Comparison of ENCODE assay signal across 8 cellular contexts in genomic region chr15:101723874-101724674, GRCh38.
DNase-seq lines count a peak whose midpoint lies in the region; ATAC-seq and TF ChIP-seq lines count a peak whose summit lies in the region.

TSS of gene TARS3 (minus strand) at chr15:101724473. CDS start at chr15:101724387, 86 bp downstream.

- TF ChIP-seq CTCF in AG04449 (IDR thresholded peaks at IDR 0.05; ENCODE audit: insufficient read depth, low read length, missing control alignments) (peak; percentile 24), WERI-Rb-1 (IDR thresholded peaks at IDR 0.05; ENCODE audit: low read depth, low read length) (no peak), cardiac fibroblast (IDR thresholded peaks at IDR 0.05; ENCODE audit: low read depth, low read length) (peak; percentile 2)

- H3K27me3 ChIP-seq in WERI-Rb-1 (ENCODE audit: insufficient read depth, low read depth, severe bottlenecking), result no peaks in the 10 kb centered on the region

- peak within 1 kb of the TSS; percentile 86 for H3K27ac ChIP-seq in WERI-Rb-1

- no peak for DNase-seq in AG04449 (ENCODE audit: low read depth, low spot score)
- peak; percentile 35 for DNase-seq in NCI-H2196 treated with DMSO at 0.1 percent for 48 hours (lab: John Stamatoyannopoulos, UW; ENCODE audit: unreplicated experiment)
- peak; percentile 96 for DNase-seq in WERI-Rb-1
- peak; percentile 86 to 90 for DNase-seq in cardiac fibroblast (ENCODE audit: low read depth in 2 of 2)
- DNase-seq in inferior parietal cortex (ENCODE audit: extremely low spot score), result peak; percentile 73
- peak; percentile 87 to 96 for DNase-seq in stimulated activated CD4-positive, alpha-beta T cell treated with anti-CD3 and anti-CD28 coated beads, Interleukin-12 subunit alpha, Interleukin-12 subunit beta, amount 100 ng/mL, for 24 hours (ENCODE audit: low read depth in 2 of 2)

- POLR2A ChIA-PET in AG04449 (lab: Yijun Ruan, JAX), result interaction anchor here (1.7 kb wide), 1 partner anchor 13 kb away, joined by 10 read pairs; no protein-coding TSS in a partner anchor

- H3K9me3 ChIP-seq in WERI-Rb-1 (ENCODE audit: severe bottlenecking), result no peaks in the 10 kb centered on the region

- peaks cover 29% of the 10 kb centered on the region for H3K36me3 ChIP-seq in WERI-Rb-1

- CTCF ChIA-PET in AG04449 (lab: Yijun Ruan, JAX), result interaction anchor here (1.0 to 1.9 kb wide), 5 partner anchors 11 to 82 kb away, joined by 3 to 5 read pairs (median 4); no protein-coding TSS in a partner anchor

- ATAC-seq in GM18861 (IDR thresholded peaks at IDR 0.05; ENCODE audit: unreplicated experiment) (peak; percentile 75), HG03095 (IDR thresholded peaks at IDR 0.05; ENCODE audit: unreplicated experiment) (peak; percentile 78)

- H3K4me3 ChIP-seq in AG04449 (ENCODE audit: low read depth, low read length) (peak within 1 kb of the TSS; percentile 80), WERI-Rb-1 (ENCODE audit: low read depth, low read length) (peak within 1 kb of the TSS; percentile 58), cardiac fibroblast (replicated peaks in 1 of 2; ENCODE audit: low read depth in 2 of 2, low read length in 2 of 2) (peak within 1 kb of the TSS; percentile 52 to 76)
